18 cellular contexts compared by ENCODE assay signal in the genomic region with DNA sequence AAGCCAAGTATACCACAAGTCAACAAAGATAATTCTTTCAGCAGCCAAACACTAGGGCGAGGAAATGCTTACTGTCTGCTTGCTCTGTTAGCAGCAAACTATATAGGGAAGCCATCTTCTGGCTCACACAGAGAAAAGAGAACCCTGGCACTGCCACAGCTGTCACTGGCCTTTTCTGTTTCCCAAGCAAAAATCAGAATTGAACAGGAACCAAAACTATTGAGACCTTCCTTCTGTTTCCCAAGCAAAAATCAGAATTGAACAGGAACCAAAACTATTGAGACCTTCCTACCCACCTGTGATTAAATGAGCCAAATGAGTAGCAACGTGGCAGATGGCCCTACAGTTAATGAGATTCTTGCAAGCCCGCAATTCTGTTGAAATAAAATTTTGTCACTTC. TPM values are rescaled to one million over a fixed set of nuclear protein-coding genes. Genes with fewer than 3 reads are reported as not detected.
DNase-seq lines count a peak whose midpoint lies in the region; ATAC-seq and TF ChIP-seq lines count a peak whose summit lies in the region.
"Had no signal": no experiment of that assay in that cellular context is flagged by ENCODE, and none has a peak within 500 bp of the region (broad histone marks: within the 10 kb centered on the region; RNA-seq: fewer than 3 reads in every experiment).

No MANE protein-coding gene starts in this region.

- H3K36me3 Mint-ChIP-seq in HFFc6 (ENCODE audit: low read depth), result no peaks in the 10 kb centered on the region
- H3K36me3 Mint-ChIP-seq: CD14-positive monocyte; CD4-positive, alpha-beta memory T cell had no signal

- peaks cover 50% of the 10 kb centered on the region for H3K27me3 ChIP-seq in PC-3 (ENCODE audit: low read length)
- H3K27me3 ChIP-seq: BLaER1 had no signal

- CTCF ChIA-PET in PC-3 (lab: Charles Lee), result no interaction called here

- no peak overlapping the region for H2AFZ ChIP-seq in PC-3 (ENCODE audit: low read length)
- H2AFZ ChIP-seq: GM23338 had no signal

- H3K9me3 Mint-ChIP-seq in HFFc6, result peaks cover 11% of the 10 kb centered on the region
- H3K9me3 Mint-ChIP-seq: CD4-positive, alpha-beta memory T cell; GM23338 had no signal

- no peak overlapping the region for H3K4me3 ChIP-seq in PC-3 (ENCODE audit: low read length)
- H3K4me3 ChIP-seq: A549, BLaER1, GM23338, K562 had no signal

- 0 out of 2 replicates have a peak, but pooled peaks cover 3% of the 10 kb centered on the region for H3K9me2 ChIP-seq in PC-3 (replicated peaks; ENCODE audit: low read length)

- H3K9me3 ChIP-seq in PC-3 (ENCODE audit: low read length), result no peaks in the 10 kb centered on the region
- H3K9me3 ChIP-seq: A549, BLaER1 had no signal

- H3K4me1 ChIP-seq in PC-3 (ENCODE audit: insufficient read depth, low read length), result no peaks in the 10 kb centered on the region
- H3K4me1 ChIP-seq: A549, BLaER1 had no signal

- no peaks in the 10 kb centered on the region for H4K20me1 ChIP-seq in PC-3 (ENCODE audit: low read length)
- H4K20me1 ChIP-seq: BLaER1 had no signal

- DNase-seq in DMS 273 (lab: John Stamatoyannopoulos, UW; ENCODE audit: unreplicated experiment) (peak; percentile 13), DMS 273 treated with DMSO at 0.1 percent for 48 hours (lab: John Stamatoyannopoulos, UW) (no peak), PC-3 (no peak), cerebellum (ENCODE audit: low spot score) (peak; percentile 52), AML-193 (lab: John Stamatoyannopoulos, UW) (no peak), iPS-NIHi11 (ENCODE audit: low spot score) (no peak), HFFc6 (no peak)
- DNase-seq: CD4-positive, alpha-beta memory T cell; DMS53; GDM1; HCEC 1CT; IMR-90 had no signal

- H3K27ac ChIP-seq in PC-3 (ENCODE audit: low read length), result no peak overlapping the region
- H3K27ac ChIP-seq: 22Rv1, A549, BLaER1 had no signal

- no peak overlapping the region for H3K4me3 Mint-ChIP-seq in HFFc6
- H3K4me3 Mint-ChIP-seq: CD14-positive monocyte; CD4-positive, alpha-beta memory T cell; GM23338 had no signal

- no TSS peak for BruUV-seq in PC-3 (replicated peaks; lab: Mats Ljungman, UMichigan)

- H3K9ac ChIP-seq in PC-3 (ENCODE audit: low read length), result no peak overlapping the region
- H3K9ac ChIP-seq: BLaER1 had no signal

- intact Hi-C loops in PC-3 (cut with micrococcal nuclease), result no loop called here

- H3K27ac Mint-ChIP-seq in HFFc6, result no peak overlapping the region
- H3K27ac Mint-ChIP-seq: CD14-positive monocyte; CD4-positive, alpha-beta memory T cell; GM23338 had no signal

- TF ChIP-seq CTCF in PC-3 (conservative IDR thresholded peaks at IDR 0.05; ENCODE audit: low read depth, low read length) (no peak), HFFc6 (IDR thresholded peaks at IDR 0.05) (no peak)

- no peaks in the 10 kb centered on the region for H3K27me3 Mint-ChIP-seq in HFFc6 (ENCODE audit: insufficient read depth)

- H3K36me3 ChIP-seq in PC-3 (ENCODE audit: low read depth, low read length), result no peaks in the 10 kb centered on the region
- H3K36me3 ChIP-seq: BLaER1 had no signal

- H3K79me2 ChIP-seq in PC-3 (ENCODE audit: low read length), result no peaks in the 10 kb centered on the region

- ATAC-seq in PC-3, result 0 out of 2 replicates have a peak, but pooled peaks have one; percentile 29
- ATAC-seq: A549, GM23338, K562 had no signal

- H3K4me1 Mint-ChIP-seq in HFFc6 (ENCODE audit: low read depth), result no peaks in the 10 kb centered on the region
- H3K4me1 Mint-ChIP-seq: CD14-positive monocyte, GM23338 had no signal

- H3F3A ChIP-seq in PC-3 (ENCODE audit: low read length, unreplicated experiment), result no peaks in the 10 kb centered on the region

- POLR2A ChIA-PET in PC-3 (lab: Charles Lee; ENCODE audit: unreplicated experiment), result no interaction called here

- H3K4me2 ChIP-seq in PC-3 (ENCODE audit: low read length), result no peak overlapping the region
- H3K4me2 ChIP-seq: A549, BLaER1, GM23338 had no signal

RNA-seq across cellular contexts. Expression of a gene that starts 54.4 kb away (rescaled TPM):
- total RNA-seq in PC-3 (2014; rRNA removed) (0.12 and 0.15 TPM in 2 replicates), cerebellum (17.1 TPM)
- not detected for total RNA-seq in HFFc6 (2021; fragmentation: NEBNext Ultra II Directional; extraction: Animal tissue kit (Norgen Biotek cat#: 25700))
- total RNA-seq: CD4-positive, alpha-beta memory T cell; K562 had no signal

Comparison
In these comparisons a context has a peak if more than half of its experiments do, and no peak if none do; other contexts are left out.
1. DNase-seq: peak in DMS 273 (single experiment) and cerebellum (single experiment); none in DMS 273 treated with DMSO at 0.1 percent for 48 hours (single experiment), PC-3 (single experiment), AML-193 (0 of 2), iPS-NIHi11 (single experiment) and HFFc6 (single experiment).
2. RNA of a gene that starts 54.4 kb away (total RNA-seq): 17.1 TPM in cerebellum (single experiment); 0.12 to 0.15 TPM in PC-3 and not detected in HFFc6; every median in the first group is over 10 times any median in the second.